25 cellular contexts compared by ENCODE assay signal in genomic region chr3:24415819-24416218, GRCh38.
"Had no signal": no experiment of that assay in that cellular context is flagged by ENCODE, and none has a peak within 500 bp of the region (broad histone marks: within the 10 kb centered on the region; RNA-seq: fewer than 3 reads in every experiment).

No MANE protein-coding gene starts in this region.

- H3K4me1 ChIP-seq: testis, tibial nerve, upper lobe of right lung, uterus, vagina had no signal

- DNase-seq: stimulated activated CD4-positive, alpha-beta T cell treated with anti-CD3 and anti-CD28 coated beads, Interleukin-2, amount 100 ng/mL, for 48 hours; stimulated activated CD4-positive, alpha-beta T cell treated with anti-CD3 and anti-CD28 coated beads, Interleukin-4, amount 100 ng/mL, for 1 hour; stimulated activated CD4-positive, alpha-beta T cell treated with anti-CD3 and anti-CD28 coated beads, Interleukin-4, amount 100 ng/mL, for 24 hours; stimulated activated CD4-positive, alpha-beta T cell treated with anti-CD3 and anti-CD28 coated beads, Interleukin-4, amount 100 ng/mL, for 4 hours; stimulated activated CD8-positive, alpha-beta memory T cell treated with anti-CD3 and anti-CD28 coated beads, Interleukin-4, amount 100 ng/mL, for 48 hours; stimulated activated naive B cell treated with anti-CD40 and anti-IgM and Interleukin-4, amounts not matched to agents 10 μg/mL and 1 μg/mL and 100 μg/mL, for 72 hours; stimulated activated naive CD4-positive, alpha-beta T cell; stimulated activated naive CD4-positive, alpha-beta T cell treated with Interleukin-2 at 50 U/mL for 16 hours; stimulated activated naive CD8-positive, alpha-beta T cell treated with anti-CD3 and anti-CD28 coated beads, Interleukin-15, amount 100 ng/mL, for 72 hours; stimulated activated naive CD8-positive, alpha-beta T cell treated with anti-CD3 and anti-CD28 coated beads, Interleukin-15, Interleukin-2, amounts not matched to agents 100 U/mL and 50 U/mL, for 24 hours; stomach; substantia nigra; testis; thyroid gland; tibial artery; transverse colon; upper lobe of left lung; upper lobe of right lung; uterus had no signal

- H3K27me3 ChIP-seq: stomach, suprapubic skin, testis, thyroid gland, tibial artery, tibial nerve, transverse colon, upper lobe of left lung, upper lobe of right lung, uterus, vagina had no signal

- H3K36me3 ChIP-seq: stomach, suprapubic skin, thoracic aorta, thyroid gland, tibial artery, tibial nerve, transverse colon, upper lobe of left lung, upper lobe of right lung, uterus, vagina had no signal

- H3K27ac ChIP-seq: stomach, suprapubic skin, testis, thoracic aorta, thyroid gland, tibial artery, tibial nerve, transverse colon, upper lobe of left lung, upper lobe of right lung, uterus, vagina had no signal

- H3K4me3 ChIP-seq: stomach, suprapubic skin, testis, thoracic aorta, thyroid gland, tibial artery, tibial nerve, transverse colon, upper lobe of left lung, upper lobe of right lung, uterus, vagina had no signal

- ATAC-seq: stimulated activated effector memory CD8-positive, alpha-beta T cell treated with anti-CD3 and anti-CD28 coated beads, Interleukin-12 subunit alpha, Interleukin-12 subunit beta, amount 100 ng/mL, for 72 hours; stimulated activated memory B cell treated with anti-CD40 and anti-IgM and Interleukin-4, amounts not matched to agents 10 μg/mL and 1 μg/mL and 100 μg/mL, for 72 hours; stimulated activated naive B cell treated with anti-CD40 and anti-IgM and Interleukin-4, amounts not matched to agents 10 μg/mL and 1 μg/mL and 100 μg/mL, for 72 hours; stimulated activated naive CD8-positive, alpha-beta T cell treated with anti-CD3 and anti-CD28 coated beads, Interleukin-15, amount 100 ng/mL, for 72 hours; stimulated activated naive CD8-positive, alpha-beta T cell treated with anti-CD3 and anti-CD28 coated beads, Interleukin-15, Interleukin-2, amounts not matched to agents 100 U/mL and 50 U/mL, for 24 hours had no signal

- H3K9me3 ChIP-seq: stomach, suprapubic skin, testis, thoracic aorta, thyroid gland, tibial artery, tibial nerve, transverse colon, upper lobe of left lung, upper lobe of right lung, uterus, vagina had no signal
